ENCODE assay signal across 8 cellular contexts in genomic region chr1:236795035-236795756, GRCh38. TPM values are rescaled to one million over a fixed set of nuclear protein-coding genes. Genes with fewer than 3 reads are reported as not detected.
DNase-seq lines count a peak whose midpoint lies in the region; ATAC-seq and TF ChIP-seq lines count a peak whose summit lies in the region.

MTR (plus strand) TSS chr1:236795292; CDS start chr1:236795704, 412 bp downstream.

- H3K4me2 ChIP-seq in SK-N-SH: peak within 1 kb of the TSS; percentile 90

- H4K20me1 ChIP-seq in SK-N-SH (ENCODE audit: insufficient read depth): no peaks in the 10 kb centered on the region

- peaks cover 0 to 5% of the 10 kb centered on the region in 2 experiments; a peak in 2 of 4 replicates for H3K4me1 ChIP-seq in SK-N-SH (ENCODE audit: control insufficient read depth in 1 of 2, insufficient read depth in 2 of 2, low read depth in 1 of 2, low read length in 1 of 2)

- H3K9me2 ChIP-seq in SK-N-SH: no peaks in the 10 kb centered on the region

- POLR2A ChIA-PET in SK-N-SH (lab: Yijun Ruan, JAX): interaction anchor here (0.8 to 1.4 kb wide), 4 partner anchors 32 to 191 kb away, joined by 3 to 4 read pairs (median 3); partner anchors contain the start of gene HEATR1

- H3K79me2 ChIP-seq in SK-N-SH (ENCODE audit: insufficient read depth): peaks cover 50% of the 10 kb centered on the region

- 0% methylated on average over 2 of the region's 67 CpGs for WGBS in SK-N-SH (ENCODE audit: low lambda C conversion rate)

- peak within 1 kb of the TSS; percentile 83 for H3K9ac ChIP-seq in SK-N-SH

- no peak for TF ChIP-seq EP300 in SK-N-SH (IDR thresholded peaks at IDR 0.05; ENCODE audit: borderline replicate concordance in 1 of 2, low read depth in 1 of 2, low read length in 1 of 2)

- no peaks in the 10 kb centered on the region for H3K27me3 ChIP-seq in SK-N-SH (ENCODE audit: insufficient read depth)

- no peak for TF ChIP-seq CTCF in SK-N-SH (IDR thresholded peaks at IDR 0.05)

- TF ChIP-seq RAD21 in SK-N-SH (IDR thresholded peaks at IDR 0.05; ENCODE audit: low read length): no peak

- DNase-seq in GM04504 (ENCODE audit: low read depth): peak; percentile 97
- peak; percentile 100 for DNase-seq in NCI-H1048 (lab: John Stamatoyannopoulos, UW)
- DNase-seq in SK-N-SH: peak; percentile 97
- peak; percentile 98 for DNase-seq in activated naive CD4-positive, alpha-beta T cell treated with anti-CD3 and anti-CD28 coated beads, Interleukin-2, amount 50 U/mL, for 16 hours
- peak; percentile 100 for DNase-seq in germinal center (ENCODE audit: low spot score)
- DNase-seq in non-pigmented ciliary epithelial cell (ENCODE audit: low read depth): peak; percentile 85
- DNase-seq in superior temporal gyrus (ENCODE audit: extremely low spot score): peak; percentile 99

- H3K36me3 ChIP-seq in SK-N-SH (replicated peaks in 1 of 2; ENCODE audit: control insufficient read depth in 1 of 2, insufficient read depth in 2 of 2, low read length in 1 of 2): no peaks in the 10 kb centered on the region

- H3K27ac ChIP-seq in SK-N-SH (ENCODE audit: low read depth in 2 of 2, low read length in 1 of 2): peak within 1 kb of the TSS; percentile 76 to 85

- peak; percentile 98 for ATAC-seq in HG02571 (IDR thresholded peaks at IDR 0.05; ENCODE audit: unreplicated experiment)

- CTCF ChIA-PET in SK-N-SH (lab: Yijun Ruan, JAX): interaction anchor here (0.7 to 1.8 kb wide), 4 partner anchors 8 to 591 kb away, joined by 3 to 6 read pairs (median 4); partner anchors contain the start of gene RYR2

- peak within 1 kb of the TSS; percentile 94 for H2AFZ ChIP-seq in SK-N-SH (ENCODE audit: low read depth)

- no peaks in the 10 kb centered on the region for H3K9me3 ChIP-seq in SK-N-SH

- peaks cover 3% of the 10 kb centered on the region for H3F3A ChIP-seq in SK-N-SH (replicated peaks; ENCODE audit: insufficient read depth)

- H3K4me3 ChIP-seq in SK-N-SH (ENCODE audit: low read depth in 2 of 2, low read length in 1 of 2): peak within 1 kb of the TSS; percentile 91 to 99

TF ChIP-seq in SK-N-SH, 30 proteins besides CTCF, POLR2A, EP300 and RAD21 (continues in another document):
- TF ChIP-seq NRF1 (IDR thresholded peaks at IDR 0.05; ENCODE audit: low read depth, low read length) (no peak), RCOR1 (IDR thresholded peaks at IDR 0.05; ENCODE audit: low read length) (peak; percentile 48; the same call in 1 of the 2 replicates), POLR2AphosphoS5 (IDR thresholded peaks at IDR 0.05; ENCODE audit: low read depth, low read length) (peak; percentile 19), FOXM1 (IDR thresholded peaks at IDR 0.05; ENCODE audit: low read depth) (no peak), ZBTB33 (IDR thresholded peaks at IDR 0.05; ENCODE audit: borderline replicate concordance, low read depth) (peak; percentile 64; the same call in 1 of the 2 replicates), PBX3 (IDR thresholded peaks at IDR 0.05) (peak; percentile 82), RXRA (IDR thresholded peaks at IDR 0.05; ENCODE audit: borderline replicate concordance, low read depth) (no peak), FOSL2 (IDR thresholded peaks at IDR 0.05; ENCODE audit: borderline replicate concordance, low read depth) (no peak), YY1 (IDR thresholded peaks at IDR 0.05; ENCODE audit: low read depth) (no peak), RFX5 (IDR thresholded peaks at IDR 0.05; ENCODE audit: low read length) (no peak; the same call in 1 of the 2 replicates), GATA2 (CRISPR knock-in tag; IDR thresholded peaks at IDR 0.05) (no peak), SIN3A (IDR thresholded peaks at IDR 0.05; ENCODE audit: borderline replicate concordance, low read depth, low read length) (peak; percentile 67; the same call in 1 of the 2 replicates), TEAD4 (IDR thresholded peaks at IDR 0.05; ENCODE audit: borderline replicate concordance, insufficient read depth) (no peak), IRF3 (IDR thresholded peaks at IDR 0.05; ENCODE audit: low read depth, low read length) (peak; percentile 81), REST (IDR thresholded peaks at IDR 0.05; ENCODE audit: low read depth, low read length) (no peak), JUND (IDR thresholded peaks at IDR 0.05) (no peak), EZH2phosphoT487 (IDR thresholded peaks at IDR 0.05; ENCODE audit: borderline replicate concordance, low read depth) (no peak), FOXJ3 (CRISPR knock-in tag; IDR thresholded peaks at IDR 0.05) (no peak), NFIC (IDR thresholded peaks at IDR 0.05; ENCODE audit: borderline replicate concordance) (no peak), SMC3 (IDR thresholded peaks at IDR 0.05; ENCODE audit: low read depth, low read length) (no peak), CHD2 (IDR thresholded peaks at IDR 0.05; ENCODE audit: low read length, partially characterized antibody) (peak; percentile 96), MXI1 (IDR thresholded peaks at IDR 0.05; ENCODE audit: low read depth, low read length) (peak; percentile 92), USF1 (IDR thresholded peaks at IDR 0.05; ENCODE audit: borderline replicate concordance, low read depth) (no peak), GABPA (IDR thresholded peaks at IDR 0.05; ENCODE audit: low read depth) (peak; percentile 90), ELF1 (IDR thresholded peaks at IDR 0.05) (peak; percentile 87)

RNA-seq across cellular contexts. Expression of gene MTR, which starts in this region (rescaled TPM):
- 5.4 and 7.3 TPM in 2 replicates for polyA plus RNA-seq in SK-N-SH (2012; rRNA removed)
- 5.5 and 5.6 TPM in 2 replicates for polyA plus RNA-seq in SK-N-SH (2012; cell fraction: cytosol; rRNA removed)
- 12.2 and 17.0 TPM in 2 replicates for polyA plus RNA-seq in SK-N-SH (2012; cell fraction: nucleus; rRNA removed)

Comparison
In these comparisons a context has a peak if more than half of its experiments do, and no peak if none do; other contexts are left out.
1. Peak in every context shown above with its lines: DNase-seq, ATAC-seq, H3K4me3 ChIP-seq and H3K27ac ChIP-seq.